ENCODE assay signal across 10 cellular contexts in genomic region chr6:43708857-43709653, GRCh38. TPM values are rescaled to one million over a fixed set of nuclear protein-coding genes. Genes with fewer than 3 reads are reported as not detected.
DNase-seq lines count a peak whose midpoint lies in the region; ATAC-seq and TF ChIP-seq lines count a peak whose summit lies in the region.
"Had no signal": no experiment of that assay in that cellular context is flagged by ENCODE, and none has a peak within 500 bp of the region (broad histone marks: within the 10 kb centered on the region; RNA-seq: fewer than 3 reads in every experiment).

No MANE protein-coding gene starts in this region.

- intact Hi-C loops in PC-9 (cut with micrococcal nuclease; ENCODE audit: unreplicated experiment), result no loop called here

- H3K4me1 ChIP-seq in PC-9 (replicated peaks; ENCODE audit: insufficient read depth), result peaks cover 40% of the 10 kb centered on the region

- H3F3A ChIP-seq in PC-9 (ENCODE audit: insufficient read depth, low read depth), result peaks cover 27% of the 10 kb centered on the region

- BruUV-seq in PC-9 (replicated peaks; lab: Mats Ljungman, UMichigan), result no TSS peak

- H3K36me3 ChIP-seq in PC-9 (ENCODE audit: low read depth), result no peaks in the 10 kb centered on the region

- H3K9me3 ChIP-seq in PC-9 (ENCODE audit: insufficient read depth, low read depth), result no peaks in the 10 kb centered on the region

- CTCF ChIA-PET in PC-9 (lab: Charles Lee), result no interaction called here

- H3K4me3 ChIP-seq in PC-9, result no peak overlapping the region
- no peak overlapping the region for H3K4me3 ChIP-seq in fibroblast of mammary gland (ENCODE audit: control insufficient read depth, low read depth, low read length)
- H3K4me3 ChIP-seq in retinal pigment epithelial cell (ENCODE audit: low read length), result no peak overlapping the region

- no peaks in the 10 kb centered on the region for H3K79me2 ChIP-seq in PC-9 (ENCODE audit: low read depth)

- POLR2A ChIA-PET in PC-9 (lab: Charles Lee; ENCODE audit: unreplicated experiment), result interaction anchor here (0.6 kb wide), 2 partner anchors 29 to 39 kb away, joined by 3 to 7 read pairs; no protein-coding TSS in a partner anchor

- TF ChIP-seq CTCF in PC-9 (conservative IDR thresholded peaks at IDR 0.05), result no peak
- TF ChIP-seq CTCF in fibroblast of mammary gland (conservative IDR thresholded peaks at IDR 0.05; ENCODE audit: control insufficient read depth, insufficient read depth, low read depth, low read length), result no peak
- no peak for TF ChIP-seq CTCF in retinal pigment epithelial cell (conservative IDR thresholded peaks at IDR 0.05; ENCODE audit: low read depth, low read length)

- peak overlapping the region; percentile 50 for H3K4me2 ChIP-seq in PC-9

- peak; percentile 20 for DNase-seq in DMS53 treated with DMSO at 0.1 percent for 48 hours (lab: John Stamatoyannopoulos, UW; ENCODE audit: unreplicated experiment)
- peak in 1 of 2 experiments; percentile 82 for DNase-seq in PC-9
- DNase-seq in fibroblast of mammary gland (ENCODE audit: low read depth), result peak; percentile 96
- DNase-seq in retinal pigment epithelial cell (ENCODE audit: low read depth), result peak; percentile 14
- DNase-seq in HK-2 (ENCODE audit: unreplicated experiment), result no peak
- DNase-seq in ureter (ENCODE audit: low spot score), result no peak
- no peak for DNase-seq in GM19238 (ENCODE audit: insufficient read length, low spot score)
- DNase-seq: NCI-H2107 had no signal

- ATAC-seq in GM18861 (IDR thresholded peaks at IDR 0.05; ENCODE audit: unreplicated experiment), result no peak

- H2AFZ ChIP-seq in PC-9, result 0 out of 2 replicates have a peak overlapping the region, but pooled peaks have one; percentile 26

- H3K27ac ChIP-seq in PC-9, result peak overlapping the region; percentile 31
- H3K27ac ChIP-seq: VCaP had no signal

- no peaks in the 10 kb centered on the region for H3K27me3 ChIP-seq in PC-9 (ENCODE audit: insufficient read depth, low read depth)

- H4K20me1 ChIP-seq in PC-9 (ENCODE audit: insufficient read depth), result no peaks in the 10 kb centered on the region

- no peaks in the 10 kb centered on the region for H3K9me2 ChIP-seq in PC-9 (ENCODE audit: insufficient read depth)

RNA-seq across cellular contexts. Expression of gene MRPS18A, which starts 21.5 kb away (rescaled TPM):
- 49.1 and 54.8 TPM in 2 replicates for total RNA-seq in PC-9 (2021)
- 41.8 TPM for total RNA-seq in ureter

Comparison
In these comparisons a context has a peak if more than half of its experiments do, and no peak if none do; other contexts are left out.
1. DNase-seq: peak in DMS53 treated with DMSO at 0.1 percent for 48 hours (single experiment), fibroblast of mammary gland (single experiment) and retinal pigment epithelial cell (single experiment); none in HK-2 (single experiment), ureter (single experiment) and GM19238 (single experiment).